Comparison of ENCODE assay signal across 13 cellular contexts in the genomic region with DNA sequence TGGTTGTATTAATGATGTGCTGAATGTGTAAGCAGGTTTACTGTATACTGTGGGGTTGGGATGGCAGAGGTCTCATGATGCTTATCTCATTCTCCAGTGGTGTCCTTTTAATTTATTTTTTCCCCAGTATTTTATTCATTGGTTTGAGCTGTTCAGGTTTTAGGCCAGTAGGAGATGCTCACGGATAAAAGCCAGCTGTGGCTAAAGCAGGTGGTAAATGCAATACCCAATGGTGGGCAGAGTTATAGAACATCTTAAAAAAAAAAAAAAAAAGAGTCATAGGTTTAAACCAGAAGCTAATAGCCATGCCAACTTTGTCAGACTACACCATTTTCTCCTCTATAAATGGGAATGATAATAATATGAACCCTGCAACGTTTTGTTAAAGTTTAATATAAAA. TPM values are rescaled to one million over a fixed set of nuclear protein-coding genes. Genes with fewer than 3 reads are reported as not detected.
DNase-seq lines count a peak whose midpoint lies in the region; ATAC-seq, FAIRE-seq and TF ChIP-seq lines count a peak whose summit lies in the region.
"Had no signal": no experiment of that assay in that cellular context is flagged by ENCODE, and none has a peak within 500 bp of the region (broad histone marks: within the 10 kb centered on the region; RNA-seq: fewer than 3 reads in every experiment).

No MANE protein-coding gene starts in this region.

- H3K27ac ChIP-seq in mammary epithelial cell (ENCODE audit: insufficient read depth, low read depth, low read length) (no peak overlapping the region), pancreas (no peak overlapping the region), uterus (no peak overlapping the region)
- H3K27ac ChIP-seq: SK-N-MC had no signal

- H3K9me3 ChIP-seq in Loucy (ENCODE audit: insufficient read depth, low read depth, low read length) (no peaks in the 10 kb centered on the region), mammary epithelial cell (replicated peaks; ENCODE audit: insufficient read depth, low read length) (no peaks in the 10 kb centered on the region), pancreas (no peaks in the 10 kb centered on the region), uterus (no peaks in the 10 kb centered on the region)
- H3K9me3 ChIP-seq: MG63 had no signal

- no peaks in the 10 kb centered on the region for H3K9me2 ChIP-seq in Loucy (replicated peaks; ENCODE audit: low read depth, low read length)

- H3K36me3 ChIP-seq in Loucy (ENCODE audit: insufficient read depth, low read length) (no peaks in the 10 kb centered on the region), mammary epithelial cell (ENCODE audit: insufficient read depth, low read length) (no peaks in the 10 kb centered on the region), pancreas (no peaks in the 10 kb centered on the region), uterus (no peaks in the 10 kb centered on the region)
- H3K36me3 ChIP-seq: MG63 had no signal

- H3K9me3 Mint-ChIP-seq in immature natural killer cell: peaks cover 0 to 4% (median 0%) of the 10 kb centered on the region in 6 donors

- no peaks in the 10 kb centered on the region for H3F3A ChIP-seq in Loucy (ENCODE audit: low read depth)

- H3K4me3 ChIP-seq in Loucy (ENCODE audit: low read length, poor library complexity, severe bottlenecking) (no peak overlapping the region), mammary epithelial cell (replicated peaks in 1 of 3; ENCODE audit: insufficient read depth in 1 of 3, low read depth in 2 of 3, low read length in 3 of 3) (no peak overlapping the region), pancreas (no peak overlapping the region), uterus (no peak overlapping the region)
- H3K4me3 ChIP-seq: MG63, SK-N-MC had no signal

- TF ChIP-seq POLR2A in uterus (IDR thresholded peaks at IDR 0.05): no peak

- no peak overlapping the region for H3K4me3 Mint-ChIP-seq in immature natural killer cell

- intact Hi-C loops in mammary epithelial cell (cut with micrococcal nuclease) (no loop called here), pancreas (cut with DNase I) (loop anchor here in 1 of 3 donors (10.0 kb wide), 1 partner anchor 337 kb away; no protein-coding TSS in a partner anchor), uterus (cut with DNase I; ENCODE audit: low total_unique reads) (no loop called here)

- H3K9ac ChIP-seq in Loucy (ENCODE audit: low read depth, low read length, poor library complexity, severe bottlenecking) (no peak overlapping the region), mammary epithelial cell (ENCODE audit: insufficient read depth, low read length) (no peak overlapping the region)

- dilution Hi-C loops in mammary epithelial cell (cut with HindIII; ENCODE audit: low sequenced_read_pairs): no loop called here

- H3K4me1 Mint-ChIP-seq in immature natural killer cell: no peaks in the 10 kb centered on the region

- peak; percentile 75 for TF ChIP-seq CTCF in Loucy (conservative IDR thresholded peaks at IDR 0.05; ENCODE audit: low read length)
- peak; percentile 28 to 30 for TF ChIP-seq CTCF in mammary epithelial cell (conservative IDR thresholded peaks at IDR 0.05 in 1 of 2, IDR thresholded peaks at IDR 0.05 in 1 of 2; ENCODE audit: extremely low read depth in 1 of 2, insufficient read depth in 1 of 2, low read depth in 1 of 2, low read length in 2 of 2)
- peak in 1 of 4 donors; percentile 9 for TF ChIP-seq CTCF in pancreas (IDR thresholded peaks at IDR 0.05)
- TF ChIP-seq CTCF in uterus (IDR thresholded peaks at IDR 0.05): no peak

- BruUV-seq in mammary epithelial cell (replicated peaks; lab: Mats Ljungman, UMichigan): no TSS peak

- peak; percentile 11 for DNase-seq in NCI-H82 (lab: John Stamatoyannopoulos, UW)
- DNase-seq in NCI-H82 treated with DMSO at 0.1 percent for 48 hours (lab: John Stamatoyannopoulos, UW; ENCODE audit: unreplicated experiment): no peak
- DNase-seq in mammary epithelial cell: no peak
- no peak for DNase-seq in pancreas
- no peak for DNase-seq in uterus
- DNase-seq in GOT3 (lab: John Stamatoyannopoulos, UW): no peak
- DNase-seq in immature natural killer cell: no peak
- DNase-seq: activated T-cell treated with anti-CD3 and anti-CD28 coated beads, Interleukin-2, amount 50 U/mL, for 1 hour; MG63; retina had no signal

- no peak for FAIRE-seq in pancreas (lab: Jason Lieb, UNC)
- FAIRE-seq: colon had no signal

- H3K79me2 ChIP-seq in Loucy (ENCODE audit: insufficient read depth, low read length) (no peaks in the 10 kb centered on the region), mammary epithelial cell (ENCODE audit: insufficient read depth, low read length) (no peaks in the 10 kb centered on the region)

- CTCF ChIA-PET in mammary epithelial cell (lab: Charles Lee; ENCODE audit: low non-redundant PET): no interaction called here

- peaks cover 0 to 16% (median 2%) of the 10 kb centered on the region in 3 donors for H3K27me3 Mint-ChIP-seq in immature natural killer cell (ENCODE audit: low read depth in 3 of 3)

- H3K27ac Mint-ChIP-seq in immature natural killer cell: no peak overlapping the region

- H2AFZ ChIP-seq in Loucy (ENCODE audit: low read length) (no peak overlapping the region), mammary epithelial cell (ENCODE audit: low read depth, low read length) (no peak overlapping the region)

- peak in 3 of 4 donors; percentile 59 to 71 (median 62) for ATAC-seq in pancreas

- no peaks in the 10 kb centered on the region for H3K36me3 Mint-ChIP-seq in immature natural killer cell

- 18% methylated on average over 2 of the region's 2 CpGs for WGBS in mammary epithelial cell (ENCODE audit: low coverage, missing lambda C conversion rate)
- WGBS in pancreas, 2 donors: 26 to 30% methylated on average over 2 of the region's 2 CpGs

- H3K4me1 ChIP-seq in Loucy (ENCODE audit: insufficient read depth, low read length, poor library complexity, severe bottlenecking) (peaks cover 2% of the 10 kb centered on the region), mammary epithelial cell (ENCODE audit: insufficient read depth, low read length) (peaks cover 2% of the 10 kb centered on the region), pancreas (peaks cover 0 to 8% (median 7%) of the 10 kb centered on the region in 3 donors), uterus (no peaks in the 10 kb centered on the region)

- in situ Hi-C loops in mammary epithelial cell (cut with MboI; ENCODE audit: low sequenced_read_pairs in 2 of 2): no loop called here

- H3K4me2 ChIP-seq in Loucy (ENCODE audit: low read depth, low read length, poor library complexity, severe bottlenecking) (no peak overlapping the region), mammary epithelial cell (ENCODE audit: insufficient read depth, low read depth, low read length) (no peak overlapping the region)

- H4K20me1 ChIP-seq in Loucy (ENCODE audit: insufficient read depth, low read length, poor library complexity, severe bottlenecking) (no peaks in the 10 kb centered on the region), mammary epithelial cell (ENCODE audit: insufficient read depth, low read length) (no peaks in the 10 kb centered on the region)

- H3K27me3 ChIP-seq in Loucy (ENCODE audit: insufficient read depth, low read length, poor library complexity, severe bottlenecking) (no peaks in the 10 kb centered on the region), mammary epithelial cell (ENCODE audit: insufficient read depth, low read length) (no peaks in the 10 kb centered on the region), pancreas (no peaks in the 10 kb centered on the region), uterus (no peaks in the 10 kb centered on the region)
- H3K27me3 ChIP-seq: MG63 had no signal

RNA-seq across cellular contexts. Expression of gene NEUROD1, which starts 57.8 kb away (rescaled TPM):
- total RNA-seq in mammary epithelial cell (not detected), pancreas (1 to 10 TPM; 1.4 to 9.1 (median 3.1) TPM), uterus (not detected)
- polyA plus RNA-seq in mammary epithelial cell (not detected), pancreas (10 to 100 TPM in 1 of 2 donors, 1 to 10 TPM in 1; 8.7 to 52.8 TPM), immature natural killer cell (not detected)
- polyA minus RNA-seq in mammary epithelial cell: not detected

Comparison
In these comparisons a context has a peak if more than half of its experiments do, and no peak if none do; other contexts are left out.
1. CTCF ChIP-seq: peak in Loucy (single experiment) and mammary epithelial cell (2 of 2); none in uterus (0 of 4).